In the genomic region with DNA sequence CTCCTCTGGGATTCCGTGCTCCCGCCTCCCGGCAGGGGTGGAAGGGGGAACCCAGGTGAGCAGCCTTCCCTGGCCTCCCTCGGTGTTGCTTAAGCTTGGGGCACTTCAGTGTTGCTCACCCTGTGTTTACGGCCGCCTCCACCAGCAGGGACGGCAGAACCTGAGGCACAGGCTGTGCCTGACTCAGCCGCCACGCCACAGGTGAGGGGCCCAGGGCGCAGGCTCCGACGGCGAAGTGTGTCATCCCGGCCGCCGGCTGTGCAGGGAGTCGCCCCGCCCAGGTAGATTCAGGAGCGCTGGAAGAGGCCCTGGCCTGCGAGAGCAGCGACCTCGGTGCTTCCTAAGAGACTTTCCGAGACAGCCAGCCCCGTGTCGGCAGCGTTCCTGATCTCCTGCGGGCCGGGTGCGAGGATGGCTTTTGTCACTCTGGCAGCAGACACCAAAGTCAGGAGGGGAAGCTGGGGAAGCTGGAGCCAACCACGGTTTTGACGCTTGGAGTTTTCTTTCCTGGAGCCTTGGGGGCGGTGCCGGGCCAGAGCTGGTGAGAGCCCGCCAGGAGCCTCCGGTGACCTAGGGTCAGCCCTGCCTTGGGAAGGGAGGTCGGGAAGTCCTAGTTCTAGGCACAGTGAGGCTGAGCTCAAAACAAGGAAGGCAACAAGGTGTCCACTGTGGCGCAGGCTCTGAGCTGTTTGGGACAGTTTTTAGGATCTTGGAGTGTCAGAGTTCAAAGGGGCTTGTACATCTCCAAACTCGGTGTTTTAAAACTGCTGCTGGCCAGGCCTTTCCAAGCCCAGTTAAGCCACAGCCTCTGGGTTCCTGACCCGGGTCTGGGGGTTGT, we compare ENCODE assay signal across 1 cellular context.
TF ChIP-seq lines count a peak whose summit lies in the region.

No MANE protein-coding gene starts in this region.

TF ChIP-seq in HepG2, 621 proteins besides CTCF, POLR2A, EP300 and RAD21 (continued from another document and continues in another):
- TF ChIP-seq, protein P1, sequence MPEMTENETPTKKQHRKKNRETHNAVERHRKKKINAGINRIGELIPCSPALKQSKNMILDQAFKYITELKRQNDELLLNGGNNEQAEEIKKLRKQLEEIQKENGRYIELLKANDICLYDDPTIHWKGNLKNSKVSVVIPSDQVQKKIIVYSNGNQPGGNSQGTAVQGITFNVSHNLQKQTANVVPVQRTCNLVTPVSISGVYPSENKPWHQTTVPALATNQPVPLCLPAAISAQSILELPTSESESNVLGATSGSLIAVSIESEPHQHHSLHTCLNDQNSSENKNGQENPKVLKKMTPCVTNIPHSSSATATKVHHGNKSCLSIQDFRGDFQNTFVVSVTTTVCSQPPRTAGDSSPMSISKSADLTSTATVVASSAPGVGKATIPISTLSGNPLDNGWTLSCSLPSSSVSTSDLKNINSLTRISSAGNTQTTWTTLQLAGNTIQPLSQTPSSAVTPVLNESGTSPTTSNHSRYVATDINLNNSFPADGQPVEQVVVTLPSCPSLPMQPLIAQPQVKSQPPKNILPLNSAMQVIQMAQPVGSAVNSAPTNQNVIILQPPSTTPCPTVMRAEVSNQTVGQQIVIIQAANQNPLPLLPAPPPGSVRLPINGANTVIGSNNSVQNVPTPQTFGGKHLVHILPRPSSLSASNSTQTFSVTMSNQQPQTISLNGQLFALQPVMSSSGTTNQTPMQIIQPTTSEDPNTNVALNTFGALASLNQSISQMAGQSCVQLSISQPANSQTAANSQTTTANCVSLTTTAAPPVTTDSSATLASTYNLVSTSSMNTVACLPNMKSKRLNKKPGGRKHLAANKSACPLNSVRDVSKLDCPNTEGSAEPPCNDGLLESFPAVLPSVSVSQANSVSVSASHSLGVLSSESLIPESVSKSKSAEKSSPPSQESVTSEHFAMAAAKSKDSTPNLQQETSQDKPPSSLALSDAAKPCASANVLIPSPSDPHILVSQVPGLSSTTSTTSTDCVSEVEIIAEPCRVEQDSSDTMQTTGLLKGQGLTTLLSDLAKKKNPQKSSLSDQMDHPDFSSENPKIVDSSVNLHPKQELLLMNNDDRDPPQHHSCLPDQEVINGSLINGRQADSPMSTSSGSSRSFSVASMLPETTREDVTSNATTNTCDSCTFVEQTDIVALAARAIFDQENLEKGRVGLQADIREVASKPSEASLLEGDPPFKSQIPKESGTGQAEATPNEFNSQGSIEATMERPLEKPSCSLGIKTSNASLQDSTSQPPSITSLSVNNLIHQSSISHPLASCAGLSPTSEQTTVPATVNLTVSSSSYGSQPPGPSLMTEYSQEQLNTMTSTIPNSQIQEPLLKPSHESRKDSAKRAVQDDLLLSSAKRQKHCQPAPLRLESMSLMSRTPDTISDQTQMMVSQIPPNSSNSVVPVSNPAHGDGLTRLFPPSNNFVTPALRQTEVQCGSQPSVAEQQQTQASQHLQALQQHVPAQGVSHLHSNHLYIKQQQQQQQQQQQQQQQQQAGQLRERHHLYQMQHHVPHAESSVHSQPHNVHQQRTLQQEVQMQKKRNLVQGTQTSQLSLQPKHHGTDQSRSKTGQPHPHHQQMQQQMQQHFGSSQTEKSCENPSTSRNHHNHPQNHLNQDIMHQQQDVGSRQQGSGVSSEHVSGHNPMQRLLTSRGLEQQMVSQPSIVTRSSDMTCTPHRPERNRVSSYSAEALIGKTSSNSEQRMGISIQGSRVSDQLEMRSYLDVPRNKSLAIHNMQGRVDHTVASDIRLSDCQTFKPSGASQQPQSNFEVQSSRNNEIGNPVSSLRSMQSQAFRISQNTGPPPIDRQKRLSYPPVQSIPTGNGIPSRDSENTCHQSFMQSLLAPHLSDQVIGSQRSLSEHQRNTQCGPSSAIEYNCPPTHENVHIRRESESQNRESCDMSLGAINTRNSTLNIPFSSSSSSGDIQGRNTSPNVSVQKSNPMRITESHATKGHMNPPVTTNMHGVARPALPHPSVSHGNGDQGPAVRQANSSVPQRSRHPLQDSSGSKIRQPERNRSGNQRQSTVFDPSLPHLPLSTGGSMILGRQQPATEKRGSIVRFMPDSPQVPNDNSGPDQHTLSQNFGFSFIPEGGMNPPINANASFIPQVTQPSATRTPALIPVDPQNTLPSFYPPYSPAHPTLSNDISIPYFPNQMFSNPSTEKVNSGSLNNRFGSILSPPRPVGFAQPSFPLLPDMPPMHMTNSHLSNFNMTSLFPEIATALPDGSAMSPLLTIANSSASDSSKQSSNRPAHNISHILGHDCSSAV (CRISPR knock-in tag; IDR thresholded peaks at IDR 0.05; ENCODE audit: borderline replicate concordance), result no peak
- TF ChIP-seq ZNF44 (CRISPR knock-in tag; IDR thresholded peaks at IDR 0.05) (0 out of 2 replicates have a peak, but pooled peaks have one; percentile 73), ZNF10 (CRISPR knock-in tag; IDR thresholded peaks at IDR 0.05; ENCODE audit: borderline replicate concordance, low read depth) (no peak), ATF7-NPFF (CRISPR knock-in tag; IDR thresholded peaks at IDR 0.05; ENCODE audit: low read depth) (peak; percentile 59; the same call in 1 of the 2 replicates), HNF4G (IDR thresholded peaks at IDR 0.05; ENCODE audit: borderline replicate concordance, low read depth, low read length) (0 out of 2 replicates have a peak, but pooled peaks have one; percentile 27), HNF4G (CRISPR knock-in tag; IDR thresholded peaks at IDR 0.05; ENCODE audit: borderline replicate concordance, low read depth) (no peak), NCOA2 (CRISPR knock-in tag; IDR thresholded peaks at IDR 0.05) (no peak), ZNF431 (CRISPR knock-in tag; IDR thresholded peaks at IDR 0.05; ENCODE audit: borderline replicate concordance, low read depth) (no peak), ZNF33A (CRISPR knock-in tag; IDR thresholded peaks at IDR 0.05; ENCODE audit: borderline replicate concordance) (no peak), ZMAT3 (CRISPR knock-in tag; conservative IDR thresholded peaks at IDR 0.05) (no peak), SYNCRIP (IDR thresholded peaks at IDR 0.05; ENCODE audit: insufficient read depth, low read depth, low read length) (no peak), DNMT3B (CRISPR knock-in tag; conservative IDR thresholded peaks at IDR 0.05) (no peak), ZNF234 (CRISPR knock-in tag; conservative IDR thresholded peaks at IDR 0.05) (no peak), MYC (CRISPR knock-in tag; IDR thresholded peaks at IDR 0.05; ENCODE audit: borderline replicate concordance) (no peak; the same call in 1 of the 2 replicates), ZNF121 (CRISPR knock-in tag; IDR thresholded peaks at IDR 0.05) (peak; percentile 23; the same call in 1 of the 2 replicates), SOX6 (IDR thresholded peaks at IDR 0.05) (no peak), SOX6 (CRISPR knock-in tag; IDR thresholded peaks at IDR 0.05) (0 out of 2 replicates have a peak, but pooled peaks have one; percentile 42), BRCA1 (CRISPR knock-in tag; IDR thresholded peaks at IDR 0.05) (0 out of 2 replicates have a peak, but pooled peaks have one; percentile 20), ZSCAN9 (CRISPR knock-in tag; IDR thresholded peaks at IDR 0.05; ENCODE audit: borderline replicate concordance) (no peak), ZNF550 (CRISPR knock-in tag; IDR thresholded peaks at IDR 0.05; ENCODE audit: borderline replicate concordance) (no peak), ZNF781 (CRISPR knock-in tag; IDR thresholded peaks at IDR 0.05; ENCODE audit: borderline replicate concordance, not compliant biosample characterization) (peak; percentile 44), ZNF354B (CRISPR knock-in tag; IDR thresholded peaks at IDR 0.05) (no peak), NFYB (CRISPR knock-in tag; IDR thresholded peaks at IDR 0.05) (no peak), RFX5 (IDR thresholded peaks at IDR 0.05; ENCODE audit: low read depth, low read length) (no peak), NFIB (CRISPR knock-in tag; IDR thresholded peaks at IDR 0.05; ENCODE audit: borderline replicate concordance) (no peak), NCOR1 (IDR thresholded peaks at IDR 0.05; ENCODE audit: borderline replicate concordance, low read length) (no peak), MIER3 (CRISPR knock-in tag; IDR thresholded peaks at IDR 0.05; ENCODE audit: borderline replicate concordance) (no peak), SP4 (CRISPR knock-in tag; IDR thresholded peaks at IDR 0.05) (peak; percentile 71; the same call in 1 of the 2 replicates)
- TF ChIP-seq, protein P2, sequence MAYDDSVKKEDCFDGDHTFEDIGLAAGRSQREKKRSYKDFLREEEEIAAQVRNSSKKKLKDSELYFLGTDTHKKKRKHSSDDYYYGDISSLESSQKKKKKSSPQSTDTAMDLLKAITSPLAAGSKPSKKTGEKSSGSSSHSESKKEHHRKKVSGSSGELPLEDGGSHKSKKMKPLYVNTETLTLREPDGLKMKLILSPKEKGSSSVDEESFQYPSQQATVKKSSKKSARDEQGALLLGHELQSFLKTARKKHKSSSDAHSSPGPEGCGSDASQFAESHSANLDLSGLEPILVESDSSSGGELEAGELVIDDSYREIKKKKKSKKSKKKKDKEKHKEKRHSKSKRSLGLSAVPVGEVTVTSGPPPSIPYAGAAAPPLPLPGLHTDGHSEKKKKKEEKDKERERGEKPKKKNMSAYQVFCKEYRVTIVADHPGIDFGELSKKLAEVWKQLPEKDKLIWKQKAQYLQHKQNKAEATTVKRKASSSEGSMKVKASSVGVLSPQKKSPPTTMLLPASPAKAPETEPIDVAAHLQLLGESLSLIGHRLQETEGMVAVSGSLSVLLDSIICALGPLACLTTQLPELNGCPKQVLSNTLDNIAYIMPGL (CRISPR knock-in tag; IDR thresholded peaks at IDR 0.05; ENCODE audit: borderline replicate concordance in 1 of 2, low read depth in 1 of 2), result peak; percentile 60 to 67; a peak in 3 of 4 replicates
- TF ChIP-seq, protein P3, sequence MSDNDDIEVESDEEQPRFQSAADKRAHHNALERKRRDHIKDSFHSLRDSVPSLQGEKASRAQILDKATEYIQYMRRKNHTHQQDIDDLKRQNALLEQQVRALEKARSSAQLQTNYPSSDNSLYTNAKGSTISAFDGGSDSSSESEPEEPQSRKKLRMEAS (IDR thresholded peaks at IDR 0.05), result peak; percentile 69
- TF ChIP-seq, protein P4, sequence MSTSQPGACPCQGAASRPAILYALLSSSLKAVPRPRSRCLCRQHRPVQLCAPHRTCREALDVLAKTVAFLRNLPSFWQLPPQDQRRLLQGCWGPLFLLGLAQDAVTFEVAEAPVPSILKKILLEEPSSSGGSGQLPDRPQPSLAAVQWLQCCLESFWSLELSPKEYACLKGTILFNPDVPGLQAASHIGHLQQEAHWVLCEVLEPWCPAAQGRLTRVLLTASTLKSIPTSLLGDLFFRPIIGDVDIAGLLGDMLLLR (CRISPR knock-in tag; IDR thresholded peaks at IDR 0.05), result no peak
- TF ChIP-seq, protein P5, sequence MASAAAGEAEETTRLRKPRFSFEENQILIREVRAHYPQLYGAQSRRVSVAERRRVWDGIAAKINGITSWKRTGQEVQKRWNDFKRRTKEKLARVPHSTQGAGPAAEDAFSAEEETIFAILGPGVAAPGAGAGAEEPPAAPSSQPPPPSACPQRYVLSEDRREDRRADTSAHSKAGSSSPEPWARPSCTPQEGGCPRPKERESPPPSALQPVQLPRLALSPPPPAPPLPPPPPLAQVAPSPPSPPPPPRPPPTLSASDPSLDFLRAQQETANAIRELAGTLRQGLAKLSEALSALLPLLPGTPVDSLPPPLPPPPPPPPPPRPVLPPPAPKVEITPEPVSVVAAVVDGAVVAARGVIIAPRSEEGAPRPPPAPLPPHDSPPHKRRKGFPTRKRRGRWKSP (CRISPR knock-in tag; IDR thresholded peaks at IDR 0.05), result no peak; the same call in 1 of the 2 replicates
- TF ChIP-seq, protein P6, sequence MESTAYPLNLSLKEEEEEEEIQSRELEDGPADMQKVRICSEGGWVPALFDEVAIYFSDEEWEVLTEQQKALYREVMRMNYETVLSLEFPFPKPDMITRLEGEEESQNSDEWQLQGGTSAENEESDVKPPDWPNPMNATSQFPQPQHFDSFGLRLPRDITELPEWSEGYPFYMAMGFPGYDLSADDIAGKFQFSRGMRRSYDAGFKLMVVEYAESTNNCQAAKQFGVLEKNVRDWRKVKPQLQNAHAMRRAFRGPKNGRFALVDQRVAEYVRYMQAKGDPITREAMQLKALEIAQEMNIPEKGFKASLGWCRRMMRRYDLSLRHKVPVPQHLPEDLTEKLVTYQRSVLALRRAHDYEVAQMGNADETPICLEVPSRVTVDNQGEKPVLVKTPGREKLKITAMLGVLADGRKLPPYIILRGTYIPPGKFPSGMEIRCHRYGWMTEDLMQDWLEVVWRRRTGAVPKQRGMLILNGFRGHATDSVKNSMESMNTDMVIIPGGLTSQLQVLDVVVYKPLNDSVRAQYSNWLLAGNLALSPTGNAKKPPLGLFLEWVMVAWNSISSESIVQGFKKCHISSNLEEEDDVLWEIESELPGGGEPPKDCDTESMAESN (CRISPR knock-in tag; conservative IDR thresholded peaks at IDR 0.05), result no peak
- TF ChIP-seq, protein P7, sequence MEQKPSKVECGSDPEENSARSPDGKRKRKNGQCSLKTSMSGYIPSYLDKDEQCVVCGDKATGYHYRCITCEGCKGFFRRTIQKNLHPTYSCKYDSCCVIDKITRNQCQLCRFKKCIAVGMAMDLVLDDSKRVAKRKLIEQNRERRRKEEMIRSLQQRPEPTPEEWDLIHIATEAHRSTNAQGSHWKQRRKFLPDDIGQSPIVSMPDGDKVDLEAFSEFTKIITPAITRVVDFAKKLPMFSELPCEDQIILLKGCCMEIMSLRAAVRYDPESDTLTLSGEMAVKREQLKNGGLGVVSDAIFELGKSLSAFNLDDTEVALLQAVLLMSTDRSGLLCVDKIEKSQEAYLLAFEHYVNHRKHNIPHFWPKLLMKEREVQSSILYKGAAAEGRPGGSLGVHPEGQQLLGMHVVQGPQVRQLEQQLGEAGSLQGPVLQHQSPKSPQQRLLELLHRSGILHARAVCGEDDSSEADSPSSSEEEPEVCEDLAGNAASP (CRISPR knock-in tag; IDR thresholded peaks at IDR 0.05; ENCODE audit: borderline replicate concordance), result peak; percentile 43; the same call in 1 of the 2 replicates
- TF ChIP-seq, protein P8, sequence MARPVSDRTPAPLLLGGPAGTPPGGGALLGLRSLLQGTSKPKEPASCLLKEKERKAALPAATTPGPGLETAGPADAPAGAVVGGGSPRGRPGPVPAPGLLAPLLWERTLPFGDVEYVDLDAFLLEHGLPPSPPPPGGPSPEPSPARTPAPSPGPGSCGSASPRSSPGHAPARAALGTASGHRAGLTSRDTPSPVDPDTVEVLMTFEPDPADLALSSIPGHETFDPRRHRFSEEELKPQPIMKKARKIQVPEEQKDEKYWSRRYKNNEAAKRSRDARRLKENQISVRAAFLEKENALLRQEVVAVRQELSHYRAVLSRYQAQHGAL (CRISPR knock-in tag; IDR thresholded peaks at IDR 0.05; ENCODE audit: not compliant biosample characterization), result no peak
- TF ChIP-seq, protein P9, sequence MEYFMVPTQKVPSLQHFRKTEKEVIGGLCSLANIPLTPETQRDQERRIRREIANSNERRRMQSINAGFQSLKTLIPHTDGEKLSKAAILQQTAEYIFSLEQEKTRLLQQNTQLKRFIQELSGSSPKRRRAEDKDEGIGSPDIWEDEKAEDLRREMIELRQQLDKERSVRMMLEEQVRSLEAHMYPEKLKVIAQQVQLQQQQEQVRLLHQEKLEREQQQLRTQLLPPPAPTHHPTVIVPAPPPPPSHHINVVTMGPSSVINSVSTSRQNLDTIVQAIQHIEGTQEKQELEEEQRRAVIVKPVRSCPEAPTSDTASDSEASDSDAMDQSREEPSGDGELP (IDR thresholded peaks at IDR 0.05; ENCODE audit: borderline replicate concordance, low read depth), result peak; percentile 67; the same call in 1 of the 2 replicates
- TF ChIP-seq, protein P10, sequence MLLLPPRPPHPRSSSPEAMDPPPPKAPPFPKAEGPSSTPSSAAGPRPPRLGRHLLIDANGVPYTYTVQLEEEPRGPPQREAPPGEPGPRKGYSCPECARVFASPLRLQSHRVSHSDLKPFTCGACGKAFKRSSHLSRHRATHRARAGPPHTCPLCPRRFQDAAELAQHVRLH (CRISPR knock-in tag; IDR thresholded peaks at IDR 0.05; ENCODE audit: borderline replicate concordance, low read depth), result no peak
- TF ChIP-seq, protein P11, sequence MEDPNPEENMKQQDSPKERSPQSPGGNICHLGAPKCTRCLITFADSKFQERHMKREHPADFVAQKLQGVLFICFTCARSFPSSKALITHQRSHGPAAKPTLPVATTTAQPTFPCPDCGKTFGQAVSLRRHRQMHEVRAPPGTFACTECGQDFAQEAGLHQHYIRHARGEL (CRISPR knock-in tag; IDR thresholded peaks at IDR 0.05), result no peak
